Comparison of ENCODE assay signal across 11 cellular contexts in the genomic region with DNA sequence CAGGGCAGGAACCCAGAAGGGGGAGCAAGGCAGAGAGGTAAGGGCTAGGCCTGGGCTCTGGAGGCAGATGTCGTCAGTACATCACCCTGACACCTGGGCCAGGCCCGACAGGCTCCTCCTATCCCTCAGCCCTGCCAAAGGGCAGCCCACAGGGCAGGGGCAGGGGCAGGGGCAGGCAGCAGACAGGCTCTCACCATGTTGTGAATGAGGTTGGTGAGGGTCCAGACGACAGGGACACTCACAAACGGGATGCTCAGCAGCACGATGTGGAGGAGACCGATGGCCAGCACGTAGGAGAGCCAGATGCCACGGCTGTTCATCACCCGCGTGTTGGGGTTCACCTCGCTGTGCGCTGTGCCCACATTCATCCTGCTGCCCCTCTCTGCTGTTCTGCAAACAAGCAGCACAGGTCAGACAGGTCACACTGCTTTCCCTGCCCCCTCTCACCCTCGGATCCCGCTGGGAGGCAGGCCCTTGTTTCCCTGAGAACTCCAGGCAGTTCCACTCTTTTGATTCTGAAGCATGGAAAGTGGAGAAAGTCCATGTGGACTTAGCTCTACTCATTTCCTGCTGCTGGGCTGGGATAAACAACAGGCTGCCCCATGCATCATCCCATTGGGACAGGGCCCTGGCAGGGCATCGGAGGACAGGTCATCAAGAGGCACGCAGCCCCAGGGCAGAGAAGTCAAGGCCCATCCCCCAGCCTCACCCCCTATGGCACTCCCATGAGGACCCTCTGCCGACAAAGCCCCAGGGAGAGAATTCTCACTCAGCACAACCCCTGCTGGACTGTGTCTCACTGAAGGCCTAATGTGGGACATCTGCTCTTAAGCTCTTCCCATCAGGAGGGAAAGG. TPM values are rescaled to one million over a fixed set of nuclear protein-coding genes. Genes with fewer than 3 reads are reported as not detected.
DNase-seq lines count a peak whose midpoint lies in the region; ATAC-seq and TF ChIP-seq lines count a peak whose summit lies in the region.
"Had no signal": no experiment of that assay in that cellular context is flagged by ENCODE, and none has a peak within 500 bp of the region (broad histone marks: within the 10 kb centered on the region; RNA-seq: fewer than 3 reads in every experiment).

No MANE protein-coding gene starts in this region.

- H3K4me3 ChIP-seq in sigmoid colon = no peak overlapping the region

- peaks cover 78% of the 10 kb centered on the region for H3K4me1 Mint-ChIP-seq in activated naive CD4-positive, alpha-beta T cell treated with anti-CD3 and anti-CD28 coated beads, Interleukin-2, amount 50 U/mL, for 24 hours
- H3K4me1 Mint-ChIP-seq in WTC11 (peaks cover 34% of the 10 kb centered on the region), glutamatergic neuron (ENCODE audit: low read depth, unreplicated experiment) (peaks cover 38% of the 10 kb centered on the region), type B pancreatic cell (ENCODE audit: unreplicated experiment) (peaks cover 27% of the 10 kb centered on the region)

- ATAC-seq in WTC11 (no peak), GM21381 (IDR thresholded peaks at IDR 0.05; ENCODE audit: unreplicated experiment) (no peak), HG02588 (IDR thresholded peaks at IDR 0.05; ENCODE audit: unreplicated experiment) (no peak)

- H3K27me3 ChIP-seq in sigmoid colon = no peaks in the 10 kb centered on the region

- peak overlapping the region; percentile 94 for H3K4me3 Mint-ChIP-seq in activated naive CD4-positive, alpha-beta T cell treated with anti-CD3 and anti-CD28 coated beads, Interleukin-2, amount 50 U/mL, for 24 hours
- H3K4me3 Mint-ChIP-seq in WTC11 = no peak overlapping the region
- H3K4me3 Mint-ChIP-seq in glutamatergic neuron (ENCODE audit: unreplicated experiment) = peak overlapping the region; percentile 89
- peak overlapping the region; percentile 93 for H3K4me3 Mint-ChIP-seq in type B pancreatic cell

- H3K9me3 ChIP-seq in sigmoid colon = no peaks in the 10 kb centered on the region

- POLR2A ChIA-PET in WTC11 (lab: Charles Lee) = no interaction called here

- CTCF ChIA-PET in WTC11 (lab: Charles Lee) = interaction anchor here (1.0 to 1.3 kb wide), 4 partner anchors 24 to 141 kb away, joined by 3 to 4 read pairs (median 3); no protein-coding TSS in a partner anchor

- H3K36me3 ChIP-seq in sigmoid colon = peaks cover 20 to 49% (median 28%) of the 10 kb centered on the region in 4 donors

- no peak for TF ChIP-seq EP300 in sigmoid colon (IDR thresholded peaks at IDR 0.05)

- no peak overlapping the region for H3K27ac ChIP-seq in sigmoid colon

- TF ChIP-seq CTCF in WTC11 (IDR thresholded peaks at IDR 0.05) (no peak), glutamatergic neuron (IDR thresholded peaks at IDR 0.05; ENCODE audit: partially characterized antibody, unreplicated experiment) (no peak), type B pancreatic cell (conservative IDR thresholded peaks at IDR 0.05) (peak; percentile 44), sigmoid colon (IDR thresholded peaks at IDR 0.05) (no peak)

- peak overlapping the region; percentile 94 for H3K27ac Mint-ChIP-seq in activated naive CD4-positive, alpha-beta T cell treated with anti-CD3 and anti-CD28 coated beads, Interleukin-2, amount 50 U/mL, for 24 hours
- H3K27ac Mint-ChIP-seq in WTC11 = peak overlapping the region; percentile 79; the same call in 1 of the 2 replicates
- peak overlapping the region; percentile 70 for H3K27ac Mint-ChIP-seq in glutamatergic neuron (ENCODE audit: unreplicated experiment)
- H3K27ac Mint-ChIP-seq in type B pancreatic cell = peak overlapping the region; percentile 82

- intact Hi-C loops in sigmoid colon (cut with DNase I) = no loop called here

- H3K36me3 Mint-ChIP-seq in activated naive CD4-positive, alpha-beta T cell treated with anti-CD3 and anti-CD28 coated beads, Interleukin-2, amount 50 U/mL, for 24 hours = peaks cover 5% of the 10 kb centered on the region
- H3K36me3 Mint-ChIP-seq in WTC11 (peaks cover 17% of the 10 kb centered on the region), glutamatergic neuron (ENCODE audit: unreplicated experiment) (no peaks in the 10 kb centered on the region), type B pancreatic cell (peaks cover 5% of the 10 kb centered on the region)

- TF ChIP-seq POLR2A in sigmoid colon (IDR thresholded peaks at IDR 0.05) = no peak

- DNase-seq in activated naive CD4-positive, alpha-beta T cell treated with anti-CD3 and anti-CD28 coated beads, Interleukin-2, amount 50 U/mL, for 16 hours = no peak
- peak; percentile 27 for DNase-seq in WTC11 (ENCODE audit: low spot score)
- peak; percentile 31 for DNase-seq in glutamatergic neuron
- DNase-seq in type B pancreatic cell (ENCODE audit: extremely low spot score, unreplicated experiment) = no peak
- no peak for DNase-seq in sigmoid colon
- DNase-seq: activated CD8-positive, alpha-beta memory T cell treated with anti-CD3 and anti-CD28 coated beads, Interleukin-2, amount 50 U/mL, for 4 hours; foreskin melanocyte; NCI-H774 had no signal

- H3K9me3 Mint-ChIP-seq in activated naive CD4-positive, alpha-beta T cell treated with anti-CD3 and anti-CD28 coated beads, Interleukin-2, amount 50 U/mL, for 24 hours = no peaks in the 10 kb centered on the region
- H3K9me3 Mint-ChIP-seq in WTC11 (no peaks in the 10 kb centered on the region), glutamatergic neuron (ENCODE audit: unreplicated experiment) (peaks cover 6% of the 10 kb centered on the region), type B pancreatic cell (no peaks in the 10 kb centered on the region)

- no peaks in the 10 kb centered on the region for H3K27me3 Mint-ChIP-seq in activated naive CD4-positive, alpha-beta T cell treated with anti-CD3 and anti-CD28 coated beads, Interleukin-2, amount 50 U/mL, for 24 hours
- H3K27me3 Mint-ChIP-seq in WTC11 (ENCODE audit: low read depth) (peaks cover 4% of the 10 kb centered on the region; the same call in 1 of the 2 replicates), glutamatergic neuron (ENCODE audit: unreplicated experiment) (peaks cover 6% of the 10 kb centered on the region), type B pancreatic cell (no peaks in the 10 kb centered on the region)

- WGBS in sigmoid colon, 2 donors = 83 to 84% methylated on average over 17 of the region's 17 CpGs

- peaks cover 0 to 37% (median 29%) of the 10 kb centered on the region in 4 donors for H3K4me1 ChIP-seq in sigmoid colon

TF ChIP-seq in WTC11, 78 proteins besides CTCF, POLR2A, EP300 and RAD21:
- no peak for TF ChIP-seq FOXP1 (CRISPR knock-in tag; IDR thresholded peaks at IDR 0.05; ENCODE audit: borderline replicate concordance)
- peak; percentile 85 for TF ChIP-seq GABPB1 (CRISPR knock-in tag; IDR thresholded peaks at IDR 0.05)
- TF ChIP-seq, protein P1, sequence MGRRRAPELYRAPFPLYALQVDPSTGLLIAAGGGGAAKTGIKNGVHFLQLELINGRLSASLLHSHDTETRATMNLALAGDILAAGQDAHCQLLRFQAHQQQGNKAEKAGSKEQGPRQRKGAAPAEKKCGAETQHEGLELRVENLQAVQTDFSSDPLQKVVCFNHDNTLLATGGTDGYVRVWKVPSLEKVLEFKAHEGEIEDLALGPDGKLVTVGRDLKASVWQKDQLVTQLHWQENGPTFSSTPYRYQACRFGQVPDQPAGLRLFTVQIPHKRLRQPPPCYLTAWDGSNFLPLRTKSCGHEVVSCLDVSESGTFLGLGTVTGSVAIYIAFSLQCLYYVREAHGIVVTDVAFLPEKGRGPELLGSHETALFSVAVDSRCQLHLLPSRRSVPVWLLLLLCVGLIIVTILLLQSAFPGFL (CRISPR knock-in tag; IDR thresholded peaks at IDR 0.05; ENCODE audit: borderline replicate concordance) = peak; percentile 42; the same call in 1 of the 2 replicates

RNA-seq across cellular contexts. Expression of a gene that starts 3.3 kb away (rescaled TPM):
- total RNA-seq in WTC11 (2021) (53.2 to 59.4 TPM (median 54.1 TPM) in 3 replicates), glutamatergic neuron (ENCODE audit: unreplicated experiment) (70.9 TPM), type B pancreatic cell (ENCODE audit: low replicate concordance) (59.8 and 82.7 TPM in 2 replicates), sigmoid colon (10 to 100 TPM; 39.8 to 55.7 (median 51.8) TPM)
- 10 to 100 TPM; 39.0 to 72.9 (median 43.9) TPM for polyA plus RNA-seq in sigmoid colon

RNA-seq across cellular contexts. Expression of a gene that starts 3.5 kb away (rescaled TPM):
- total RNA-seq in WTC11 (2021) (not detected in 3 replicates), glutamatergic neuron (ENCODE audit: unreplicated experiment) (not detected), type B pancreatic cell (ENCODE audit: low replicate concordance) (not detected in 2 replicates), sigmoid colon (not detected)
- polyA plus RNA-seq in sigmoid colon = under 1 TPM in 1 of 3 donors, not detected in 2; 0.07 TPM

RNA-seq across cellular contexts. Expression of a gene that starts 5.6 kb away (rescaled TPM):
- total RNA-seq in WTC11 (2021) (14.1 to 21.6 TPM (median 18.5 TPM) in 3 replicates), glutamatergic neuron (ENCODE audit: unreplicated experiment) (28.5 TPM), type B pancreatic cell (ENCODE audit: low replicate concordance) (15.8 and 16.4 TPM in 2 replicates), sigmoid colon (10 to 100 TPM in 1 of 4 donors, 1 to 10 TPM in 3; 2.0 to 22.7 (median 4.8) TPM)
- 100 to 1,000 TPM in 1 of 3 donors, 10 to 100 TPM in 2; 50.5 to 133 (median 94.8) TPM for polyA plus RNA-seq in sigmoid colon

RNA-seq across cellular contexts. Expression of a gene that starts 38.7 kb away (rescaled TPM):
- not detected in 3 replicates for total RNA-seq in WTC11 (2021)
- total RNA-seq in glutamatergic neuron (ENCODE audit: unreplicated experiment) = not detected
- total RNA-seq in type B pancreatic cell (ENCODE audit: low replicate concordance) = not detected in 2 replicates
- total RNA-seq in sigmoid colon = 1 to 10 TPM in 1 of 4 donors, not detected in 3; 1.3 TPM
- under 1 TPM in 2 of 3 donors, not detected in 1; 0.29 to 0.60 TPM for polyA plus RNA-seq in sigmoid colon

RNA-seq across cellular contexts. Expression of a gene that starts 56.1 kb away (rescaled TPM):
- total RNA-seq in WTC11 (2021) = not detected in 3 replicates
- not detected for total RNA-seq in glutamatergic neuron (ENCODE audit: unreplicated experiment)
- total RNA-seq in type B pancreatic cell (ENCODE audit: low replicate concordance) = not detected in 2 replicates
- not detected for total RNA-seq in sigmoid colon
- under 1 TPM in 1 of 3 donors, not detected in 2; 0.03 TPM for polyA plus RNA-seq in sigmoid colon

Comparison
In these comparisons a context has a peak if more than half of its experiments do, and no peak if none do; other contexts are left out.
1. DNase-seq: peak in WTC11 (single experiment) and glutamatergic neuron (single experiment); none in activated naive CD4-positive, alpha-beta T cell treated with anti-CD3 and anti-CD28 coated beads, Interleukin-2, amount 50 U/mL, for 16 hours (single experiment), type B pancreatic cell (single experiment) and sigmoid colon (single experiment).
2. Peak in every context shown above with its lines, with median percentiles within 50 percentile points of each other: H3K27ac Mint-ChIP-seq.